33 cellular contexts compared by ENCODE assay signal in the genomic region with DNA sequence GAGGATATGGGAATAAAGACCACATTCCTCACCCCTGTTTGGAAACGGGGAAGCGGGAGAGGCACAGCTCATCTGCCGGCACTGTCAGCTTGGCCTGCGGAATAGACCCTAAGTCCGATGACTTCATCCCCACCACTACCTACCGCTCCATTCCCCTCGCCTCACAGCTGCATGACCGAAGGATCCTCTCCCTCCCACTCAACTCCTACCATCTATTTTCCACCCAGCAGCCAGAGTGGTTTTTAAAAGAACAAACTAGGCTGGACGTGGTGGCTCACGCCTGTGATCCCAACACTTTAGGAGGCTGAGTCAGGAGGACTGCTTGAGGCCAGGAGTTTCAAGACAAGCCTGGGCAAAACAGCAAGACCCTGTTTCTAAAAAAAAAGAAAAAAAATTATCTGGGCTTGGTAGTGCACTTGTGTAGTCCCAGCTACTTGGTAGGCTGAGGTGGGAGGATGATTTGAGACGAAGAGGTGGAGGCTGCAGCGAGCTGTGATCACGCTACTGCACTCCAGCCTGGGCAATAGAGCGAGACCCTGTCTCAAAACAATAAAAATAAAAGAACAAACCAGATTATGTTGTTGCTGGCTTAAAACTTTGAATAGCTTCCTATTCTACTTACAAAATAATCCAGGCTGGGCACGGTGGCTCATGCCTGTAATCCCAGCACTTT.
"Had no signal": no experiment of that assay in that cellular context is flagged by ENCODE, and none has a peak within 500 bp of the region (broad histone marks: within the 10 kb centered on the region; RNA-seq: fewer than 3 reads in every experiment).

No MANE protein-coding gene starts in this region.

- H3K27ac Mint-ChIP-seq: activated CD4-positive, alpha-beta T cell treated with anti-CD3 and anti-CD28 coated beads for 36 hours; activated CD4-positive, alpha-beta T cell treated with anti-CD3 and anti-CD28 coated beads, Interleukin-2, amount 10 ng/mL, durations not matched to agents 7 days and 5 days; activated CD8-positive, alpha-beta T cell treated with anti-CD3 and anti-CD28 coated beads, Interleukin-2, amount 10 ng/mL, durations not matched to agents 7 days and 5 days; activated naive CD4-positive, alpha-beta T cell treated with anti-CD3 and anti-CD28 coated beads, Interleukin-2, amount 50 U/mL, for 24 hours; activated T-cell treated with anti-CD3 and anti-CD28 coated beads, Interleukin-2, amount 50 U/mL, for 24 hours; activated T-helper 2 cell treated with anti-CD3 and anti-CD28 coated beads, Interferon-gamma antibody, Interleukin-2, Interleukin-4, amounts not matched to agents 10 μg/mL and 5 μg/mL and 100 μg/mL, durations not matched to agents 14 hours and 24 hours and 36 hours; T-helper 1 cell treated with Interleukin-12 subunit alpha and Interleukin-12 subunit beta and Interleukin-4 antibody, amounts not matched to agents 30 μg/mL and 1 μg/mL, for 36 hours; T-helper 2 cell treated with Interferon-gamma antibody and Interleukin-4, amounts not matched to agents 5 μg/mL and 100 μg/mL, for 36 hours had no signal

- H3K27me3 ChIP-seq: brain microvascular endothelial cell, Peyer's patch had no signal

- H3K4me1 Mint-ChIP-seq: activated CD4-positive, alpha-beta T cell treated with anti-CD3 and anti-CD28 coated beads for 36 hours; activated CD4-positive, alpha-beta T cell treated with anti-CD3 and anti-CD28 coated beads, Interleukin-2, amount 10 ng/mL, durations not matched to agents 7 days and 5 days; activated naive CD4-positive, alpha-beta T cell treated with anti-CD3 and anti-CD28 coated beads, Interleukin-2, amount 50 U/mL, for 24 hours had no signal

- ATAC-seq: activated CD4-positive, alpha-beta T cell treated with anti-CD3 and anti-CD28 coated beads for 36 hours; activated CD4-positive, CD25-positive, alpha-beta regulatory T cell treated with anti-CD3 and anti-CD28 coated beads, Interleukin-2, amount 50 U/mL, for 24 hours; activated CD8-positive, alpha-beta T cell treated with anti-CD3 and anti-CD28 coated beads, Interleukin-2, amount 10 ng/mL, durations not matched to agents 7 days and 5 days; PC-3 had no signal

- H3K36me3 ChIP-seq: brain microvascular endothelial cell, Peyer's patch, SJSA1 had no signal

- H3K9me3 ChIP-seq: Peyer's patch, SJSA1, SK-N-SH had no signal

- DNase-seq: activated CD4-positive, alpha-beta T cell treated with anti-CD3 and anti-CD28 coated beads for 36 hours; activated CD4-positive, alpha-beta T cell treated with anti-CD3 and anti-CD28 coated beads, Interleukin-2, amount 10 ng/mL, durations not matched to agents 7 days and 5 days; activated CD4-positive, alpha-beta T cell treated with anti-CD3 and anti-CD28 coated beads, Interleukin-2, amount 50 U/mL, for 48 hours; activated CD8-positive, alpha-beta T cell treated with anti-CD3 and anti-CD28 coated beads, Interleukin-2, amount 10 ng/mL, durations not matched to agents 7 days and 5 days; activated gamma-delta T cell; activated naive CD4-positive, alpha-beta T cell treated with Interleukin-2 at 50 U/mL for 16 hours; activated T-cell treated with anti-CD3 and anti-CD28 coated beads, Interleukin-2, amount 50 U/mL, for 24 hours; brain microvascular endothelial cell; MM.1S; MV-4-11; NCI-H1092; NCI-H1436 treated with DMSO at 0.1 percent for 48 hours; NCI-H1694 treated with DMSO at 0.1 percent for 48 hours; NCI-H2029 treated with DMSO at 0.1 percent for 48 hours; NCI-H2107; NCI-H2171; NCI-H510A; NCI-H526; NCI-H748 treated with DMSO at 0.1 percent for 48 hours; NK-92 treated with Interleukin-12 subunit alpha and Interleukin-12 subunit beta, amount 100 ng/mL, for 24 hours; Peyer's patch; RPMI8226; SHP77 treated with DMSO at 0.1 percent for 48 hours; SK-N-SH had no signal

- H3K27me3 Mint-ChIP-seq: activated CD4-positive, alpha-beta T cell treated with anti-CD3 and anti-CD28 coated beads for 36 hours; activated CD4-positive, alpha-beta T cell treated with anti-CD3 and anti-CD28 coated beads, Interleukin-2, amount 10 ng/mL, durations not matched to agents 7 days and 5 days; activated naive CD4-positive, alpha-beta T cell treated with anti-CD3 and anti-CD28 coated beads, Interleukin-2, amount 50 U/mL, for 24 hours; activated T-cell treated with anti-CD3 and anti-CD28 coated beads, Interleukin-2, amount 50 U/mL, for 24 hours had no signal

- H3K9ac ChIP-seq: KMS-11, SK-N-SH had no signal

- H3K9me3 Mint-ChIP-seq: activated CD4-positive, alpha-beta T cell treated with anti-CD3 and anti-CD28 coated beads, Interleukin-2, amount 10 ng/mL, durations not matched to agents 7 days and 5 days; activated naive CD4-positive, alpha-beta T cell treated with anti-CD3 and anti-CD28 coated beads, Interleukin-2, amount 50 U/mL, for 24 hours; activated T-cell treated with anti-CD3 and anti-CD28 coated beads, Interleukin-2, amount 50 U/mL, for 24 hours; activated T-helper 2 cell treated with anti-CD3 and anti-CD28 coated beads, Interferon-gamma antibody, Interleukin-2, Interleukin-4, amounts not matched to agents 10 μg/mL and 5 μg/mL and 100 μg/mL, durations not matched to agents 14 hours and 24 hours and 36 hours; central memory CD8-positive, alpha-beta T cell; T-helper 1 cell treated with Interleukin-12 subunit alpha and Interleukin-12 subunit beta and Interleukin-4 antibody, amounts not matched to agents 30 μg/mL and 1 μg/mL, for 36 hours; T-helper 2 cell treated with Interferon-gamma antibody and Interleukin-4, amounts not matched to agents 5 μg/mL and 100 μg/mL, for 36 hours had no signal

- H3K27ac ChIP-seq: brain microvascular endothelial cell, KMS-11, Peyer's patch, SJSA1 had no signal

- H3K4me3 Mint-ChIP-seq: activated CD4-positive, alpha-beta T cell treated with anti-CD3 and anti-CD28 coated beads for 36 hours; activated CD4-positive, alpha-beta T cell treated with anti-CD3 and anti-CD28 coated beads, Interleukin-2, amount 10 ng/mL, durations not matched to agents 7 days and 5 days; activated CD8-positive, alpha-beta T cell treated with anti-CD3 and anti-CD28 coated beads, Interleukin-2, amount 10 ng/mL, durations not matched to agents 7 days and 5 days; activated naive CD4-positive, alpha-beta T cell treated with anti-CD3 and anti-CD28 coated beads, Interleukin-2, amount 50 U/mL, for 24 hours; activated T-cell treated with anti-CD3 and anti-CD28 coated beads, Interleukin-2, amount 50 U/mL, for 24 hours; central memory CD8-positive, alpha-beta T cell; T-helper 1 cell treated with Interleukin-12 subunit alpha and Interleukin-12 subunit beta and Interleukin-4 antibody, amounts not matched to agents 30 μg/mL and 1 μg/mL, for 36 hours; T-helper 2 cell treated with Interferon-gamma antibody and Interleukin-4, amounts not matched to agents 5 μg/mL and 100 μg/mL, for 36 hours had no signal

- H3K4me1 ChIP-seq: Peyer's patch, SJSA1 had no signal

- H3K36me3 Mint-ChIP-seq: activated naive CD4-positive, alpha-beta T cell treated with anti-CD3 and anti-CD28 coated beads, Interleukin-2, amount 50 U/mL, for 24 hours had no signal

- H3K4me3 ChIP-seq: Peyer's patch, SJSA1 had no signal
